Comparison of ENCODE assay signal across 16 cellular contexts in the genomic region with DNA sequence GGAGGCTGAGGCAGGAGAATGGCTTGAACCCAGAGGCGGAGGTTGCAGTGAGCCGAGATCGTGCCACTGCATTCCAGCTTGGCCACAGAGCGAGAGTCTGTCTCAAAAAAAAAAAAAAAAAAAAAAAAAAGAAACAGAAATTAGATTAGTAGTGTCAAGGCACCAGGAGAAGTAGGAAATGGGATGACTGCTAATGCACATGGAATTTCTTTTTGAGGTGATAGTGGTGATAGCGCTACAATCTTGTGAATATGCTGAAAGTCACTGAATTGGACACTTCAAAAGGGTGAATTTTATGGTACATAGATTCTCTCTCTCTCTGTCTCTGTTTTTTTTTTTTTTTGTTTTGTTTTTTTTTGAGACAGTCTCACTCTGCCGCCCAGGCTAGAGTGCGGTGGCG.
"Had no signal": no experiment of that assay in that cellular context is flagged by ENCODE, and none has a peak within 500 bp of the region (broad histone marks: within the 10 kb centered on the region; RNA-seq: fewer than 3 reads in every experiment).

No MANE protein-coding gene starts in this region.

- H3K36me3 ChIP-seq: breast epithelium, esophagus muscularis mucosa, tibial artery, uterus had no signal

- H3K4me3 ChIP-seq: breast epithelium, esophagus muscularis mucosa, mucosa of descending colon, smooth muscle cell, tibial artery, uterus had no signal

- H3K9me3 Mint-ChIP-seq: naive thymus-derived CD8-positive, alpha-beta T cell; stimulated activated memory B cell treated with anti-CD40 and anti-IgM and Interleukin-4, amounts not matched to agents 10 μg/mL and 1 μg/mL and 100 μg/mL, for 72 hours had no signal

- H3K4me3 Mint-ChIP-seq: activated naive CD8-positive, alpha-beta T cell; naive thymus-derived CD8-positive, alpha-beta T cell; stimulated activated memory B cell treated with anti-CD40 and anti-IgM and Interleukin-4, amounts not matched to agents 10 μg/mL and 1 μg/mL and 100 μg/mL, for 72 hours had no signal

- H3K27me3 ChIP-seq: breast epithelium, esophagus muscularis mucosa, tibial artery, uterus had no signal

- H3K27ac Mint-ChIP-seq: naive thymus-derived CD8-positive, alpha-beta T cell; progenitor cell of endocrine pancreas had no signal

- H3K9me3 ChIP-seq: breast epithelium, esophagus muscularis mucosa, mucosa of descending colon, tibial artery, uterus had no signal

- H3K4me2 ChIP-seq: smooth muscle cell had no signal

- DNase-seq: activated CD4-positive, alpha-beta T cell treated with anti-CD3 and anti-CD28 coated beads, Interleukin-2, amount 50 U/mL, for 4 hours; activated effector memory CD4-positive, alpha-beta T cell treated with Interleukin-2 at 50 U/mL for 16 hours; head of caudate nucleus; left colon; mucosa of descending colon; naive thymus-derived CD8-positive, alpha-beta T cell; occipital lobe; right cardiac atrium; tibial artery; uterus had no signal

- H3K36me3 Mint-ChIP-seq: naive thymus-derived CD8-positive, alpha-beta T cell had no signal

- H3K4me1 ChIP-seq: breast epithelium, esophagus muscularis mucosa, uterus had no signal

- ATAC-seq: left colon; mucosa of descending colon; naive thymus-derived CD8-positive, alpha-beta T cell; right cardiac atrium had no signal

- H3K27me3 Mint-ChIP-seq: naive thymus-derived CD8-positive, alpha-beta T cell; progenitor cell of endocrine pancreas; stimulated activated memory B cell treated with anti-CD40 and anti-IgM and Interleukin-4, amounts not matched to agents 10 μg/mL and 1 μg/mL and 100 μg/mL, for 72 hours had no signal

- H3K27ac ChIP-seq: breast epithelium, esophagus muscularis mucosa, tibial artery, uterus had no signal
